ENCODE assay signal across 39 cellular contexts in the genomic region with DNA sequence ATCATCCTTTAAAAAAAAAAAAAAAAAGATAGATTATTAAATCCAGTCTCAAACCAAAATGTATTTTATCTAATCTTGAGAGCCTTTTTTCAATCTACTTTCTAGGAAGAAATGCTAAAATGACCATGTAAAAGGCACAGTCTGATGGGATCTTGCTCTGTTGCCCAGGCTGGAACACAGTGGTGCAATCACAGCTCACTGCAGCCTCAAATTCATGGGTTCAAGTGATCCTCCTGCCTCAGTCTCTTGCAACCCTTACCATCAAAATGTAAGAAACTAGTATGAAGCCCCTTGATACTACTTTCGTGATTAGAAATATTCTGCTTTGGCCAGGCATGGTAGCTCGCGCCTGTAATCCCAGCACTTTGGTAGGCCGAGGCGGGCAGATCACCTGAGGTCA.
"Had no signal": no experiment of that assay in that cellular context is flagged by ENCODE, and none has a peak within 500 bp of the region (broad histone marks: within the 10 kb centered on the region; RNA-seq: fewer than 3 reads in every experiment).

No MANE protein-coding gene starts in this region.

- DNase-seq: activated CD4-positive, alpha-beta memory T cell treated with anti-CD3 and anti-CD28 coated beads, Interleukin-2, amount 10 ng/mL, durations not matched to agents 7 days and 5 days; activated CD4-positive, alpha-beta T cell treated with anti-CD3 and anti-CD28 coated beads for 1 hour; activated CD4-positive, alpha-beta T cell treated with anti-CD3 and anti-CD28 coated beads for 36 hours; activated CD4-positive, alpha-beta T cell treated with anti-CD3 and anti-CD28 coated beads for 48 hours; activated CD4-positive, alpha-beta T cell treated with anti-CD3 and anti-CD28 coated beads, Interleukin-2, amount 10 ng/mL, durations not matched to agents 7 days and 5 days; activated CD4-positive, alpha-beta T cell treated with anti-CD3 and anti-CD28 coated beads, Interleukin-2, amount 50 U/mL, for 48 hours; activated CD4-positive, CD25-positive, alpha-beta regulatory T cell; activated CD8-positive, alpha-beta memory T cell treated with anti-CD3 and anti-CD28 coated beads for 24 hours; activated CD8-positive, alpha-beta memory T cell treated with anti-CD3 and anti-CD28 coated beads, Interleukin-2, amount 10 ng/mL, durations not matched to agents 7 days and 5 days; activated CD8-positive, alpha-beta memory T cell treated with anti-CD3 and anti-CD28 coated beads, Interleukin-2, amount 50 U/mL, for 48 hours; activated CD8-positive, alpha-beta T cell treated with anti-CD3 and anti-CD28 coated beads, Interleukin-2, amount 10 ng/mL, durations not matched to agents 7 days and 5 days; activated effector memory CD4-positive, alpha-beta T cell treated with Interleukin-2 at 50 U/mL for 16 hours; activated gamma-delta T cell; activated naive CD4-positive, alpha-beta T cell treated with anti-CD3 and anti-CD28 coated beads, Interleukin-2, amount 10 ng/mL, durations not matched to agents 7 days and 5 days; activated naive CD4-positive, alpha-beta T cell treated with Interleukin-2 at 50 U/mL for 16 hours; activated naive CD8-positive, alpha-beta T cell treated with anti-CD3 and anti-CD28 coated beads, Interleukin-2, amount 10 ng/mL, durations not matched to agents 7 days and 5 days; activated naive CD8-positive, alpha-beta T cell treated with anti-CD3 and anti-CD28 coated beads, Interleukin-2, amount 50 U/mL, for 24 hours; activated T-cell treated with anti-CD3 and anti-CD28 coated beads, Interleukin-2, amount 50 U/mL, for 24 hours; activated T-cell treated with anti-CD3 and anti-CD28 coated beads, Interleukin-2, amount 50 U/mL, for 48 hours; amygdala; anterior cingulate cortex; caudate nucleus; cerebellar nuclear complex; T-helper 1 cell; T-helper 2 cell; T-helper 9 cell had no signal

- H3K4me3 Mint-ChIP-seq: activated CD4-positive, alpha-beta memory T cell treated with anti-CD3 and anti-CD28 coated beads, Interleukin-2, amount 10 ng/mL, durations not matched to agents 7 days and 5 days; activated CD4-positive, alpha-beta T cell treated with anti-CD3 and anti-CD28 coated beads for 36 hours; activated CD4-positive, alpha-beta T cell treated with anti-CD3 and anti-CD28 coated beads, Interleukin-2, amount 10 ng/mL, durations not matched to agents 7 days and 5 days; activated CD8-positive, alpha-beta memory T cell treated with anti-CD3 and anti-CD28 coated beads, Interleukin-2, amount 10 ng/mL, durations not matched to agents 7 days and 5 days; activated CD8-positive, alpha-beta T cell treated with anti-CD3 and anti-CD28 coated beads, Interleukin-2, amount 10 ng/mL, durations not matched to agents 7 days and 5 days; activated naive CD4-positive, alpha-beta T cell treated with anti-CD3 and anti-CD28 coated beads, Interleukin-2, amount 10 ng/mL, durations not matched to agents 7 days and 5 days; activated naive CD4-positive, alpha-beta T cell treated with anti-CD3 and anti-CD28 coated beads, Interleukin-2, amount 50 U/mL, for 24 hours; activated naive CD8-positive, alpha-beta T cell; activated naive CD8-positive, alpha-beta T cell treated with anti-CD3 and anti-CD28 coated beads, Interleukin-2, amount 10 ng/mL, durations not matched to agents 7 days and 5 days; activated naive CD8-positive, alpha-beta T cell treated with anti-CD3 and anti-CD28 coated beads, Interleukin-2, amount 50 U/mL, for 24 hours; activated T-cell treated with anti-CD3 and anti-CD28 coated beads, Interleukin-2, amount 50 U/mL, for 24 hours; brain; central memory CD8-positive, alpha-beta T cell; T-helper 1 cell treated with Interleukin-12 subunit alpha and Interleukin-12 subunit beta and Interleukin-4 antibody, amounts not matched to agents 30 μg/mL and 1 μg/mL, for 36 hours; T-helper 2 cell treated with Interferon-gamma antibody and Interleukin-4, amounts not matched to agents 5 μg/mL and 100 μg/mL, for 36 hours had no signal

- H3K27ac Mint-ChIP-seq: activated CD4-positive, alpha-beta memory T cell treated with anti-CD3 and anti-CD28 coated beads, Interleukin-2, amount 10 ng/mL, durations not matched to agents 7 days and 5 days; activated CD4-positive, alpha-beta T cell treated with anti-CD3 and anti-CD28 coated beads for 36 hours; activated CD4-positive, alpha-beta T cell treated with anti-CD3 and anti-CD28 coated beads, Interleukin-2, amount 10 ng/mL, durations not matched to agents 7 days and 5 days; activated CD8-positive, alpha-beta memory T cell treated with anti-CD3 and anti-CD28 coated beads, Interleukin-2, amount 10 ng/mL, durations not matched to agents 7 days and 5 days; activated CD8-positive, alpha-beta T cell treated with anti-CD3 and anti-CD28 coated beads, Interleukin-2, amount 10 ng/mL, durations not matched to agents 7 days and 5 days; activated naive CD4-positive, alpha-beta T cell treated with anti-CD3 and anti-CD28 coated beads, Interleukin-2, amount 10 ng/mL, durations not matched to agents 7 days and 5 days; activated naive CD4-positive, alpha-beta T cell treated with anti-CD3 and anti-CD28 coated beads, Interleukin-2, amount 50 U/mL, for 24 hours; activated naive CD8-positive, alpha-beta T cell; activated naive CD8-positive, alpha-beta T cell treated with anti-CD3 and anti-CD28 coated beads, Interleukin-2, amount 10 ng/mL, durations not matched to agents 7 days and 5 days; activated naive CD8-positive, alpha-beta T cell treated with anti-CD3 and anti-CD28 coated beads, Interleukin-2, amount 50 U/mL, for 24 hours; activated T-helper 2 cell treated with anti-CD3 and anti-CD28 coated beads, Interferon-gamma antibody, Interleukin-2, Interleukin-4, amounts not matched to agents 10 μg/mL and 5 μg/mL and 100 μg/mL, durations not matched to agents 14 hours and 24 hours and 36 hours; T-helper 1 cell treated with Interleukin-12 subunit alpha and Interleukin-12 subunit beta and Interleukin-4 antibody, amounts not matched to agents 30 μg/mL and 1 μg/mL, for 36 hours; T-helper 2 cell treated with Interferon-gamma antibody and Interleukin-4, amounts not matched to agents 5 μg/mL and 100 μg/mL, for 36 hours had no signal

- H3K4me3 ChIP-seq: ascending aorta, cardiac muscle cell had no signal

- FAIRE-seq: bronchial epithelial cell, TTC549 had no signal

- H3K4me1 Mint-ChIP-seq: activated CD4-positive, alpha-beta T cell treated with anti-CD3 and anti-CD28 coated beads for 36 hours; activated naive CD8-positive, alpha-beta T cell treated with anti-CD3 and anti-CD28 coated beads, Interleukin-2, amount 50 U/mL, for 24 hours; brain had no signal

- H3K9me3 Mint-ChIP-seq: activated CD4-positive, alpha-beta memory T cell treated with anti-CD3 and anti-CD28 coated beads, Interleukin-2, amount 10 ng/mL, durations not matched to agents 7 days and 5 days; activated CD4-positive, alpha-beta T cell treated with anti-CD3 and anti-CD28 coated beads, Interleukin-2, amount 10 ng/mL, durations not matched to agents 7 days and 5 days; activated naive CD4-positive, alpha-beta T cell treated with anti-CD3 and anti-CD28 coated beads, Interleukin-2, amount 10 ng/mL, durations not matched to agents 7 days and 5 days; activated naive CD4-positive, alpha-beta T cell treated with anti-CD3 and anti-CD28 coated beads, Interleukin-2, amount 50 U/mL, for 24 hours; activated naive CD8-positive, alpha-beta T cell treated with anti-CD3 and anti-CD28 coated beads, Interleukin-2, amount 10 ng/mL, durations not matched to agents 7 days and 5 days; activated naive CD8-positive, alpha-beta T cell treated with anti-CD3 and anti-CD28 coated beads, Interleukin-2, amount 50 U/mL, for 24 hours; activated T-cell treated with anti-CD3 and anti-CD28 coated beads, Interleukin-2, amount 50 U/mL, for 24 hours; activated T-helper 2 cell treated with anti-CD3 and anti-CD28 coated beads, Interferon-gamma antibody, Interleukin-2, Interleukin-4, amounts not matched to agents 10 μg/mL and 5 μg/mL and 100 μg/mL, durations not matched to agents 14 hours and 24 hours and 36 hours; brain; central memory CD8-positive, alpha-beta T cell; T-helper 1 cell treated with Interleukin-12 subunit alpha and Interleukin-12 subunit beta and Interleukin-4 antibody, amounts not matched to agents 30 μg/mL and 1 μg/mL, for 36 hours; T-helper 2 cell treated with Interferon-gamma antibody and Interleukin-4, amounts not matched to agents 5 μg/mL and 100 μg/mL, for 36 hours had no signal

- H3K27me3 ChIP-seq: ascending aorta, cardiac muscle cell had no signal

- H3K27me3 Mint-ChIP-seq: activated CD4-positive, alpha-beta memory T cell treated with anti-CD3 and anti-CD28 coated beads, Interleukin-2, amount 10 ng/mL, durations not matched to agents 7 days and 5 days; activated CD4-positive, alpha-beta T cell treated with anti-CD3 and anti-CD28 coated beads for 36 hours; activated CD4-positive, alpha-beta T cell treated with anti-CD3 and anti-CD28 coated beads, Interleukin-2, amount 10 ng/mL, durations not matched to agents 7 days and 5 days; activated CD8-positive, alpha-beta memory T cell treated with anti-CD3 and anti-CD28 coated beads, Interleukin-2, amount 10 ng/mL, durations not matched to agents 7 days and 5 days; activated naive CD4-positive, alpha-beta T cell treated with anti-CD3 and anti-CD28 coated beads, Interleukin-2, amount 10 ng/mL, durations not matched to agents 7 days and 5 days; activated naive CD4-positive, alpha-beta T cell treated with anti-CD3 and anti-CD28 coated beads, Interleukin-2, amount 50 U/mL, for 24 hours; activated naive CD8-positive, alpha-beta T cell; activated naive CD8-positive, alpha-beta T cell treated with anti-CD3 and anti-CD28 coated beads, Interleukin-2, amount 10 ng/mL, durations not matched to agents 7 days and 5 days; activated naive CD8-positive, alpha-beta T cell treated with anti-CD3 and anti-CD28 coated beads, Interleukin-2, amount 50 U/mL, for 24 hours; activated T-cell treated with anti-CD3 and anti-CD28 coated beads, Interleukin-2, amount 50 U/mL, for 24 hours; brain; central memory CD8-positive, alpha-beta T cell had no signal

- H3K9me3 ChIP-seq: ascending aorta had no signal

- ATAC-seq: activated CD4-positive, alpha-beta T cell treated with anti-CD3 and anti-CD28 coated beads for 36 hours; activated CD4-positive, CD25-positive, alpha-beta regulatory T cell treated with anti-CD3 and anti-CD28 coated beads, Interleukin-2, amount 50 U/mL, for 24 hours; activated CD8-positive, alpha-beta memory T cell treated with anti-CD3 and anti-CD28 coated beads, Interleukin-2, amount 10 ng/mL, durations not matched to agents 7 days and 5 days; activated CD8-positive, alpha-beta T cell treated with anti-CD3 and anti-CD28 coated beads, Interleukin-2, amount 10 ng/mL, durations not matched to agents 7 days and 5 days; activated naive CD8-positive, alpha-beta T cell treated with anti-CD3 and anti-CD28 coated beads, Interleukin-2, amount 50 U/mL, for 24 hours had no signal

- H3K27ac ChIP-seq: ascending aorta, cardiac muscle cell, VCaP had no signal

- H3K4me1 ChIP-seq: ascending aorta had no signal
